33 cellular contexts compared by ENCODE assay signal in the genomic region with DNA sequence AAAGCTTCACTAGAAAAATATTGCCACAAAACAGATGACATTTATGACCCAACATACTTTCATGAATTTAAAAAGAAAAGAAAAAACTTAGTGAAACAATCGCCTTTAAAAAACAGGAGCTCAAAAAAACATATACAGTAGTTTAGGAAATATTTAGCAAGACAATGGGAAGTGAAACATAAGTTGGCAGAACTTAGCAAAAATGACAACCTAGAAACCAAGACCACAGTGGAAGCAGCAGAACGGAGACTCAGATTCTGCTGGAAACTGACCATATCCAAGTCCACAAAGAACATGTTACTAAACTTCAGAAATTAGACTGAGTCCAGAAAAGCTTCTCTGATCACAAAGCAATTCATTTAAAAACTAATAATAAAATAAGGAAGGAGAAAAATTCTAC. TPM values are rescaled to one million over a fixed set of nuclear protein-coding genes. Genes with fewer than 3 reads are reported as not detected.
"Had no signal": no experiment of that assay in that cellular context is flagged by ENCODE, and none has a peak within 500 bp of the region (broad histone marks: within the 10 kb centered on the region; RNA-seq: fewer than 3 reads in every experiment).

No MANE protein-coding gene starts in this region.

- H3K27ac ChIP-seq: body of pancreas, esophagus muscularis mucosa, gastroesophageal sphincter, heart left ventricle, sigmoid colon, testis, upper lobe of left lung, WERI-Rb-1 had no signal

- DNase-seq: activated CD4-positive, alpha-beta T cell treated with anti-CD3 and anti-CD28 coated beads, Interleukin-2, amount 10 ng/mL, durations not matched to agents 7 days and 5 days; activated CD4-positive, CD25-positive, alpha-beta regulatory T cell treated with anti-CD3 and anti-CD28 coated beads, Interleukin-2, amount 50 U/mL, for 72 hours; activated CD8-positive, alpha-beta memory T cell treated with anti-CD3 and anti-CD28 coated beads, Interleukin-2, amount 10 ng/mL, durations not matched to agents 7 days and 5 days; activated CD8-positive, alpha-beta T cell treated with anti-CD3 and anti-CD28 coated beads for 36 hours; activated gamma-delta T cell; activated naive CD4-positive, alpha-beta T cell treated with anti-CD3 and anti-CD28 coated beads, Interleukin-2, amount 50 U/mL, for 16 hours; activated naive CD8-positive, alpha-beta T cell treated with anti-CD3 and anti-CD28 coated beads, Interleukin-2, amount 50 U/mL, for 24 hours; activated T-cell treated with anti-CD3 and anti-CD28 coated beads for 4 hours; anterior cingulate cortex; body of pancreas; caudate nucleus; dermis blood vessel endothelial cell; effector memory CD8-positive, alpha-beta T cell; heart left ventricle; left colon; mesenchymal stem cell; naive thymus-derived CD4-positive, alpha-beta T cell; occipital lobe; sigmoid colon; stimulated activated CD4-positive, alpha-beta T cell treated with anti-CD3 and anti-CD28 coated beads, Interleukin-15, amount 100 ng/mL, for 24 hours; stimulated activated CD8-positive, alpha-beta memory T cell treated with anti-CD3 and anti-CD28 coated beads, Interleukin-4, amount 100 ng/mL, for 48 hours; stimulated activated naive B cell treated with anti-CD40 and anti-IgM and Interleukin-4, amounts not matched to agents 10 μg/mL and 1 μg/mL and 100 μg/mL, for 72 hours; T-cell; testis; upper lobe of left lung; WERI-Rb-1 had no signal

- H3K27me3 Mint-ChIP-seq: activated CD4-positive, alpha-beta T cell treated with anti-CD3 and anti-CD28 coated beads, Interleukin-2, amount 10 ng/mL, durations not matched to agents 7 days and 5 days; activated CD8-positive, alpha-beta memory T cell treated with anti-CD3 and anti-CD28 coated beads, Interleukin-2, amount 10 ng/mL, durations not matched to agents 7 days and 5 days; activated naive CD8-positive, alpha-beta T cell treated with anti-CD3 and anti-CD28 coated beads, Interleukin-2, amount 50 U/mL, for 24 hours; stimulated activated naive B cell treated with anti-CD40 and anti-IgM and Interleukin-4, amounts not matched to agents 10 μg/mL and 1 μg/mL and 100 μg/mL, for 72 hours had no signal

- H3K9me3 ChIP-seq: body of pancreas, esophagus muscularis mucosa, gastroesophageal sphincter, heart left ventricle, sigmoid colon, testis, upper lobe of left lung had no signal

- H3K9me3 Mint-ChIP-seq: activated CD4-positive, alpha-beta T cell treated with anti-CD3 and anti-CD28 coated beads, Interleukin-2, amount 10 ng/mL, durations not matched to agents 7 days and 5 days; activated CD8-positive, alpha-beta T cell treated with anti-CD3 and anti-CD28 coated beads for 36 hours; activated naive CD8-positive, alpha-beta T cell treated with anti-CD3 and anti-CD28 coated beads, Interleukin-2, amount 50 U/mL, for 24 hours; effector memory CD8-positive, alpha-beta T cell; T-cell; T-helper 2 cell treated with Interferon-gamma antibody and Interleukin-4, amounts not matched to agents 5 μg/mL and 100 μg/mL, for 36 hours had no signal

- H3K36me3 Mint-ChIP-seq: activated CD8-positive, alpha-beta memory T cell treated with anti-CD3 and anti-CD28 coated beads, Interleukin-2, amount 10 ng/mL, durations not matched to agents 7 days and 5 days; naive thymus-derived CD4-positive, alpha-beta T cell; stimulated activated naive B cell treated with anti-CD40 and anti-IgM and Interleukin-4, amounts not matched to agents 10 μg/mL and 1 μg/mL and 100 μg/mL, for 72 hours; T-cell had no signal

- H3K4me3 ChIP-seq: body of pancreas, esophagus muscularis mucosa, gastroesophageal sphincter, heart left ventricle, sigmoid colon, smooth muscle cell, testis, upper lobe of left lung had no signal

- H3K4me3 Mint-ChIP-seq: activated CD4-positive, alpha-beta T cell treated with anti-CD3 and anti-CD28 coated beads, Interleukin-2, amount 10 ng/mL, durations not matched to agents 7 days and 5 days; activated CD8-positive, alpha-beta memory T cell treated with anti-CD3 and anti-CD28 coated beads, Interleukin-2, amount 10 ng/mL, durations not matched to agents 7 days and 5 days; activated CD8-positive, alpha-beta T cell treated with anti-CD3 and anti-CD28 coated beads for 36 hours; activated naive CD8-positive, alpha-beta T cell treated with anti-CD3 and anti-CD28 coated beads, Interleukin-2, amount 50 U/mL, for 24 hours; effector memory CD8-positive, alpha-beta T cell; naive thymus-derived CD4-positive, alpha-beta T cell; neural crest cell; stimulated activated naive B cell treated with anti-CD40 and anti-IgM and Interleukin-4, amounts not matched to agents 10 μg/mL and 1 μg/mL and 100 μg/mL, for 72 hours; T-cell; T-helper 2 cell treated with Interferon-gamma antibody and Interleukin-4, amounts not matched to agents 5 μg/mL and 100 μg/mL, for 36 hours had no signal

- H3K4me1 Mint-ChIP-seq: activated CD4-positive, alpha-beta T cell treated with anti-CD3 and anti-CD28 coated beads, Interleukin-2, amount 10 ng/mL, durations not matched to agents 7 days and 5 days; activated CD8-positive, alpha-beta memory T cell treated with anti-CD3 and anti-CD28 coated beads, Interleukin-2, amount 10 ng/mL, durations not matched to agents 7 days and 5 days; activated naive CD8-positive, alpha-beta T cell treated with anti-CD3 and anti-CD28 coated beads, Interleukin-2, amount 50 U/mL, for 24 hours; naive thymus-derived CD4-positive, alpha-beta T cell; T-cell had no signal

- H3K4me1 ChIP-seq: body of pancreas, gastroesophageal sphincter, sigmoid colon, upper lobe of left lung had no signal

- H3K27me3 ChIP-seq: body of pancreas, esophagus muscularis mucosa, gastroesophageal sphincter, heart left ventricle, sigmoid colon, testis, upper lobe of left lung had no signal

- H3K36me3 ChIP-seq: esophagus muscularis mucosa, gastroesophageal sphincter, heart left ventricle, sigmoid colon, upper lobe of left lung, WERI-Rb-1 had no signal

- H3K27ac Mint-ChIP-seq: activated CD4-positive, alpha-beta T cell treated with anti-CD3 and anti-CD28 coated beads, Interleukin-2, amount 10 ng/mL, durations not matched to agents 7 days and 5 days; activated CD8-positive, alpha-beta memory T cell treated with anti-CD3 and anti-CD28 coated beads, Interleukin-2, amount 10 ng/mL, durations not matched to agents 7 days and 5 days; activated CD8-positive, alpha-beta T cell treated with anti-CD3 and anti-CD28 coated beads for 36 hours; activated naive CD8-positive, alpha-beta T cell treated with anti-CD3 and anti-CD28 coated beads, Interleukin-2, amount 50 U/mL, for 24 hours; effector memory CD8-positive, alpha-beta T cell; naive thymus-derived CD4-positive, alpha-beta T cell; stimulated activated naive B cell treated with anti-CD40 and anti-IgM and Interleukin-4, amounts not matched to agents 10 μg/mL and 1 μg/mL and 100 μg/mL, for 72 hours; T-cell; T-helper 2 cell treated with Interferon-gamma antibody and Interleukin-4, amounts not matched to agents 5 μg/mL and 100 μg/mL, for 36 hours had no signal

RNA-seq across cellular contexts. Expression of a gene that starts 41.8 kb away (rescaled TPM):
- total RNA-seq: activated CD4-positive, alpha-beta T cell treated with anti-CD3 and anti-CD28 coated beads, Interleukin-2, amount 10 ng/mL, durations not matched to agents 7 days and 5 days; activated CD8-positive, alpha-beta memory T cell treated with anti-CD3 and anti-CD28 coated beads, Interleukin-2, amount 10 ng/mL, durations not matched to agents 7 days and 5 days; activated CD8-positive, alpha-beta T cell treated with anti-CD3 and anti-CD28 coated beads for 36 hours; body of pancreas; dermis blood vessel endothelial cell; esophagus muscularis mucosa; gastroesophageal sphincter; heart left ventricle; left colon; lower leg skin; naive thymus-derived CD4-positive, alpha-beta T cell; neural crest cell; occipital lobe; posterior vena cava; sigmoid colon; smooth muscle cell; T-cell; upper lobe of left lung had no signal
- polyA plus RNA-seq: naive thymus-derived CD4-positive, alpha-beta T cell; sigmoid colon; smooth muscle cell had no signal
